21 cellular contexts compared by ENCODE assay signal in genomic region chr6:111553580-111553979, GRCh38. TPM values are rescaled to one million over a fixed set of nuclear protein-coding genes. Genes with fewer than 3 reads are reported as not detected.
DNase-seq lines count a peak whose midpoint lies in the region; ATAC-seq and TF ChIP-seq lines count a peak whose summit lies in the region.
"Had no signal": no experiment of that assay in that cellular context is flagged by ENCODE, and none has a peak within 500 bp of the region (broad histone marks: within the 10 kb centered on the region; RNA-seq: fewer than 3 reads in every experiment).

No MANE protein-coding gene starts in this region.

- in situ Hi-C loops in IMR-90 (cut with MboI; ENCODE audit: low sequenced_read_pairs), result no loop called here

- peak overlapping the region; percentile 52; the same call in 1 of the 2 replicates for H3K18ac ChIP-seq in IMR-90 (ENCODE audit: low read depth, low read length)

- H3K27ac ChIP-seq in IMR-90 (ENCODE audit: insufficient read depth, low read length) (no peak overlapping the region), epithelial cell of prostate (peak overlapping the region; percentile 50), sigmoid colon (peak overlapping the region; percentile 12 to 85 (median 82))
- H3K27ac ChIP-seq: WERI-Rb-1 had no signal

- H3K9me3 ChIP-seq in IMR-90 (ENCODE audit: control insufficient read depth, insufficient read depth, low read length) (no peaks in the 10 kb centered on the region), sigmoid colon (no peaks in the 10 kb centered on the region)
- H3K9me3 ChIP-seq: HAP-1, thoracic aorta had no signal

- H3K4me1 ChIP-seq in IMR-90 (ENCODE audit: control insufficient read depth, insufficient read depth, low read length), result peaks cover 19% of the 10 kb centered on the region
- H3K4me1 ChIP-seq in sigmoid colon, result peaks cover 0 to 49% (median 34%) of the 10 kb centered on the region in 4 donors

- H3K79me1 ChIP-seq in IMR-90 (ENCODE audit: low read depth in 1 of 2, low read length in 2 of 2), result peaks cover 22 to 49% of the 10 kb centered on the region in 2 experiments

- BruUV-seq in IMR-90 (replicated peaks; lab: Mats Ljungman, UMichigan), result no TSS peak

- H3K4me3 ChIP-seq in IMR-90 (ENCODE audit: insufficient read depth, low read depth, low read length) (no peak overlapping the region), sigmoid colon (no peak overlapping the region)
- H3K4me3 ChIP-seq: GM12878, HAP-1, thoracic aorta had no signal

- peak overlapping the region; percentile 70; the same call in 1 of the 2 replicates for H3K14ac ChIP-seq in IMR-90 (replicated peaks; ENCODE audit: low read depth, low read length)

- H2AK9ac ChIP-seq in IMR-90 (replicated peaks; ENCODE audit: low read depth, low read length, poor library complexity), result no peak overlapping the region

- H3K56ac ChIP-seq in IMR-90 (ENCODE audit: extremely low read depth, insufficient read depth, low read length), result no peak overlapping the region

- peak overlapping the region; percentile 4 to 70; a peak in 3 of 4 replicates for H4K8ac ChIP-seq in IMR-90 (ENCODE audit: low read depth in 2 of 2, low read length in 2 of 2)

- peak overlapping the region; percentile 65 for H4K91ac ChIP-seq in IMR-90 (ENCODE audit: insufficient read depth, low read depth, low read length)

- H3K23ac ChIP-seq in IMR-90 (ENCODE audit: low read depth, low read length), result no peak overlapping the region

- intact Hi-C loops in IMR-90 (cut with micrococcal nuclease), result loop anchor here (2.0 kb wide), 1 partner anchor 51 kb away; the partner anchor contains the start of gene TRAF3IP2
- intact Hi-C loops in sigmoid colon (cut with DNase I), result loop anchor here (5.0 kb wide), 2 partner anchors 49 to 71 kb away; partner anchors contain the start of gene REV3L

- H3K9ac ChIP-seq in IMR-90 (ENCODE audit: low read depth, low read length), result no peak overlapping the region

- peak overlapping the region; percentile 86 for H2BK120ac ChIP-seq in IMR-90 (ENCODE audit: low read depth, low read length)

- DNase-seq in IMR-90, result no peak
- peak; percentile 63 for DNase-seq in NCI-H774 (lab: John Stamatoyannopoulos, UW)
- DNase-seq in epithelial cell of prostate (ENCODE audit: low read depth, low spot score), result no peak
- DNase-seq in sigmoid colon, result no peak
- no peak for DNase-seq in NCI-H1930 (lab: John Stamatoyannopoulos, UW)
- no peak for DNase-seq in HPDE6-E6E7 (ENCODE audit: extremely low spot score)
- DNase-seq: activated CD4-positive, alpha-beta T cell treated with anti-CD3 and anti-CD28 coated beads, Interleukin-2, amount 10 ng/mL, durations not matched to agents 24 days and 14 days; activated naive CD4-positive, alpha-beta T cell treated with anti-CD3 and anti-CD28 coated beads, Interleukin-2, amount 10 ng/mL, durations not matched to agents 7 days and 5 days; amygdala; Calu3; dermis blood vessel endothelial cell; foreskin fibroblast; immature natural killer cell; naive thymus-derived CD8-positive, alpha-beta T cell; stimulated activated CD4-positive, alpha-beta T cell treated with anti-CD3 and anti-CD28 coated beads, Interleukin-4, amount 100 ng/mL, for 24 hours; stimulated activated naive CD4-positive, alpha-beta T cell; WERI-Rb-1 had no signal

- no peak overlapping the region for H3K4me2 ChIP-seq in IMR-90 (ENCODE audit: low read depth, low read length)

- TF ChIP-seq CTCF in IMR-90 (conservative IDR thresholded peaks at IDR 0.05; ENCODE audit: low read depth, low read length) (no peak), sigmoid colon (IDR thresholded peaks at IDR 0.05) (no peak)

- CTCF ChIA-PET in IMR-90 (lab: Yijun Ruan, JAX), result interaction anchor here (0.9 to 1.1 kb wide), 2 partner anchors 11 to 38 kb away, joined by 3 to 4 read pairs; no protein-coding TSS in a partner anchor

- H4K5ac ChIP-seq in IMR-90 (ENCODE audit: low read depth, low read length), result peak overlapping the region; percentile 34; the same call in 1 of the 2 replicates

- dilution Hi-C loops in IMR-90 (cut with HindIII; ENCODE audit: low sequenced_read_pairs, unreplicated experiment), result no loop called here

- H2BK20ac ChIP-seq in IMR-90 (ENCODE audit: low read depth, low read length), result peak overlapping the region; percentile 82; the same call in 1 of the 2 replicates

- H3K36me3 ChIP-seq in IMR-90 (ENCODE audit: control insufficient read depth, insufficient read depth, low read length), result no peaks in the 10 kb centered on the region
- H3K36me3 ChIP-seq in sigmoid colon, result no peaks in the 10 kb centered on the region
- H3K36me3 ChIP-seq: HAP-1, thoracic aorta, WERI-Rb-1 had no signal

- H2BK5ac ChIP-seq in IMR-90 (ENCODE audit: low read depth, low read length, poor library complexity, severe bottlenecking), result peak overlapping the region; percentile 66

- H2AK5ac ChIP-seq in IMR-90 (ENCODE audit: low read depth, low read length), result peak overlapping the region; percentile 86

- peak overlapping the region; percentile 79 for H3K4ac ChIP-seq in IMR-90 (ENCODE audit: low read depth, low read length)

- no peak for ATAC-seq in IMR-90 (ENCODE audit: low read depth)
- ATAC-seq in GM21423 (IDR thresholded peaks at IDR 0.05; ENCODE audit: unreplicated experiment), result no peak
- ATAC-seq: GM12878; naive thymus-derived CD8-positive, alpha-beta T cell had no signal

- H4K20me1 ChIP-seq in IMR-90 (ENCODE audit: insufficient read depth, low read length), result no peaks in the 10 kb centered on the region

- H2AFZ ChIP-seq in IMR-90 (replicated peaks; ENCODE audit: low read length, poor library complexity), result no peak overlapping the region

- TF ChIP-seq EP300 in sigmoid colon (IDR thresholded peaks at IDR 0.05), result no peak

- peak overlapping the region; percentile 61; the same call in 2 of the 3 replicates for H2BK15ac ChIP-seq in IMR-90 (ENCODE audit: low read depth, low read length)

- POLR2A ChIA-PET in IMR-90 (lab: Charles Lee; ENCODE audit: unreplicated experiment), result no interaction called here

- H3K27me3 ChIP-seq in IMR-90 (ENCODE audit: control insufficient read depth, insufficient read depth, low read length), result no peaks in the 10 kb centered on the region
- H3K27me3 ChIP-seq in sigmoid colon, result no peaks in the 10 kb centered on the region

- TF ChIP-seq POLR2A in IMR-90 (IDR thresholded peaks at IDR 0.05; ENCODE audit: low read depth, low read length) (no peak), sigmoid colon (IDR thresholded peaks at IDR 0.05) (no peak)

- peaks cover 27% of the 10 kb centered on the region for H3K9me1 ChIP-seq in IMR-90 (ENCODE audit: insufficient read depth, low read length)

- TF ChIP-seq RAD21 in IMR-90 (IDR thresholded peaks at IDR 0.05; ENCODE audit: low read length), result no peak

- WGBS in IMR-90 (ENCODE audit: extremely low coverage in 2 of 2, insufficient read length in 1 of 2), 2 experiments, result 83% methylated on average over 1 of the region's 4 CpGs; no CpG with 5 or more reads in 1 of the 2 experiments
- WGBS in sigmoid colon, 2 donors, result 87 to 92% methylated on average over 4 of the region's 4 CpGs

TF ChIP-seq in IMR-90, 13 proteins besides CTCF, POLR2A, EP300 and RAD21:
- TF ChIP-seq, protein P1, sequence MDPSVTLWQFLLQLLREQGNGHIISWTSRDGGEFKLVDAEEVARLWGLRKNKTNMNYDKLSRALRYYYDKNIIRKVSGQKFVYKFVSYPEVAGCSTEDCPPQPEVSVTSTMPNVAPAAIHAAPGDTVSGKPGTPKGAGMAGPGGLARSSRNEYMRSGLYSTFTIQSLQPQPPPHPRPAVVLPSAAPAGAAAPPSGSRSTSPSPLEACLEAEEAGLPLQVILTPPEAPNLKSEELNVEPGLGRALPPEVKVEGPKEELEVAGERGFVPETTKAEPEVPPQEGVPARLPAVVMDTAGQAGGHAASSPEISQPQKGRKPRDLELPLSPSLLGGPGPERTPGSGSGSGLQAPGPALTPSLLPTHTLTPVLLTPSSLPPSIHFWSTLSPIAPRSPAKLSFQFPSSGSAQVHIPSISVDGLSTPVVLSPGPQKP (IDR thresholded peaks at IDR 0.05; ENCODE audit: borderline replicate concordance, low read depth, low read length), result no peak
- TF ChIP-seq RFX5 (IDR thresholded peaks at IDR 0.05; ENCODE audit: low read depth, low read length), result no peak
- TF ChIP-seq MAFK (IDR thresholded peaks at IDR 0.05; ENCODE audit: low read depth, low read length), result no peak
- TF ChIP-seq CEBPB (IDR thresholded peaks at IDR 0.05; ENCODE audit: low read depth, low read length), result no peak

RNA-seq across cellular contexts. Expression of gene TRAF3IP2, which starts 52.1 kb away (rescaled TPM):
- total RNA-seq in IMR-90 (2012; rRNA removed) (11.7 and 15.2 TPM in 2 replicates), sigmoid colon (10 to 100 TPM; 15.8 to 21.4 (median 17.3) TPM)
- polyA plus RNA-seq in IMR-90 (2012; rRNA removed) (12.8 and 14.9 TPM in 2 replicates), sigmoid colon (10 to 100 TPM; 39.2 to 58.5 (median 48.0) TPM)
- 12.6 and 14.2 TPM in 2 replicates for polyA plus RNA-seq in IMR-90 (2012; cell fraction: cytosol; rRNA removed)
- polyA plus RNA-seq in IMR-90 (2012; cell fraction: nucleus; rRNA removed; ENCODE audit: low replicate concordance), result 8.7 and 9.4 TPM in 2 replicates
